ENCODE assay signal across 8 cellular contexts in genomic region chr11:46381836-46382643, GRCh38. TPM values are rescaled to one million over a fixed set of nuclear protein-coding genes. Genes with fewer than 3 reads are reported as not detected.
A peak's percentile ranks its signal among the peaks of the same experiment; 100 is the strongest.
DNase-seq lines count a peak whose midpoint lies in the region; ATAC-seq and TF ChIP-seq lines count a peak whose summit lies in the region.

No MANE protein-coding gene starts in this region.

- H3K9ac ChIP-seq in KMS-11 (no peak overlapping the region), mucosa of stomach (ENCODE audit: low read length) (peak overlapping the region; percentile 57)

- TF ChIP-seq CTCF in KMS-11 (conservative IDR thresholded peaks at IDR 0.05; ENCODE audit: low read depth, low read length) = no peak
- no peak for TF ChIP-seq CTCF in brain (conservative IDR thresholded peaks at IDR 0.05)

- peaks cover 0 to 5% (median 0%) of the 10 kb centered on the region in 5 experiments for H3K9me3 Mint-ChIP-seq in brain

- H3K27me3 ChIP-seq in KMS-11 (ENCODE audit: insufficient read depth, low read depth) = peaks cover 18% of the 10 kb centered on the region
- peaks cover 18% of the 10 kb centered on the region for H3K27me3 ChIP-seq in mucosa of stomach (ENCODE audit: control insufficient read depth, insufficient read depth, low read length)

- peaks cover 9% of the 10 kb centered on the region for H3K4me1 ChIP-seq in KMS-11 (ENCODE audit: low read depth, poor library complexity, severe bottlenecking)
- peaks cover 41% of the 10 kb centered on the region for H3K4me1 ChIP-seq in mucosa of stomach (ENCODE audit: control insufficient read depth, insufficient read depth, low read length)

- peak overlapping the region; percentile 18; the same call in 1 of the 2 replicates for H2AFZ ChIP-seq in KMS-11 (ENCODE audit: low read depth)

- no peak overlapping the region for H3K27ac ChIP-seq in KMS-11

- peak overlapping the region; percentile 38; the same call in 1 of the 2 replicates for H3K4me2 ChIP-seq in KMS-11

- no peak for ATAC-seq in GM18873 (IDR thresholded peaks at IDR 0.05; ENCODE audit: low FRiP score, unreplicated experiment)
- ATAC-seq in GM21576 (IDR thresholded peaks at IDR 0.05; ENCODE audit: unreplicated experiment) = no peak
- ATAC-seq in GM18498 (IDR thresholded peaks at IDR 0.05; ENCODE audit: unreplicated experiment) = no peak

- peaks cover 19% of the 10 kb centered on the region for H3K36me3 Mint-ChIP-seq in brain

- peaks cover 24% of the 10 kb centered on the region for H3K4me1 Mint-ChIP-seq in brain

- peak overlapping the region in 3 of 5 experiments; percentile 41 to 74 (median 71) for H3K27ac Mint-ChIP-seq in brain

- H3K36me3 ChIP-seq in KMS-11 (ENCODE audit: insufficient read depth) = no peaks in the 10 kb centered on the region
- no peaks in the 10 kb centered on the region for H3K36me3 ChIP-seq in mucosa of stomach (ENCODE audit: control insufficient read depth, insufficient read depth, low read length)

- DNase-seq in Daoy (ENCODE audit: low read depth) = peak; percentile 56
- no peak for DNase-seq in RPMI8226

- no peaks in the 10 kb centered on the region for H4K20me1 ChIP-seq in KMS-11 (ENCODE audit: insufficient read depth)

- H3K4me3 ChIP-seq in KMS-11 (IDR thresholded peaks at IDR 0.05; ENCODE audit: insufficient read depth, low read depth, low read length) (no peak overlapping the region), mucosa of stomach (ENCODE audit: low read length) (peak overlapping the region; percentile 36)

- peaks cover 31% of the 10 kb centered on the region for H3K27me3 Mint-ChIP-seq in brain

- no peaks in the 10 kb centered on the region for H3K79me2 ChIP-seq in KMS-11 (ENCODE audit: insufficient read depth, low read depth)

- H3K9me3 ChIP-seq in mucosa of stomach (ENCODE audit: control insufficient read depth, low read length) = no peaks in the 10 kb centered on the region

- H3K4me3 Mint-ChIP-seq in brain = peak overlapping the region; percentile 85 to 89 (median 87)

RNA-seq across cellular contexts. Expression of gene MDK, which starts 0.6 kb away (rescaled TPM):
- 157 and 177 TPM in 2 replicates for total RNA-seq in Daoy (2014; rRNA removed; shearing (Covaris generic))
- 391 TPM for polyA plus RNA-seq in brain (ENCODE audit: insufficient read depth, low read depth, low replicate concordance)

RNA-seq across cellular contexts. Expression of gene CHRM4, which starts 9.5 kb away (rescaled TPM):
- not detected in 2 replicates for total RNA-seq in Daoy (2014; rRNA removed; shearing (Covaris generic))
- 17.8 TPM for polyA plus RNA-seq in brain (ENCODE audit: insufficient read depth, low read depth, low replicate concordance)

RNA-seq across cellular contexts. Expression of gene DGKZ, which starts 34.8 kb away (rescaled TPM):
- 27.2 and 41.4 TPM in 2 replicates for total RNA-seq in Daoy (2014; rRNA removed; shearing (Covaris generic))
- polyA plus RNA-seq in brain (ENCODE audit: insufficient read depth, low read depth, low replicate concordance) = 98.9 TPM
